In genomic region chr5:156376751-156377150, GRCh38 we compare ENCODE assay signal across 1 cellular context.
TF ChIP-seq lines count a peak whose summit lies in the region.

No MANE protein-coding gene starts in this region.

TF ChIP-seq in GM12878, 131 proteins besides CTCF, POLR2A, EP300 and RAD21 (continued from another document):
- TF ChIP-seq RB1 (IDR thresholded peaks at IDR 0.05; ENCODE audit: borderline replicate concordance) (no peak), PAX8 (IDR thresholded peaks at IDR 0.05) (no peak)
